8 cellular contexts compared by ENCODE assay signal in the genomic region with DNA sequence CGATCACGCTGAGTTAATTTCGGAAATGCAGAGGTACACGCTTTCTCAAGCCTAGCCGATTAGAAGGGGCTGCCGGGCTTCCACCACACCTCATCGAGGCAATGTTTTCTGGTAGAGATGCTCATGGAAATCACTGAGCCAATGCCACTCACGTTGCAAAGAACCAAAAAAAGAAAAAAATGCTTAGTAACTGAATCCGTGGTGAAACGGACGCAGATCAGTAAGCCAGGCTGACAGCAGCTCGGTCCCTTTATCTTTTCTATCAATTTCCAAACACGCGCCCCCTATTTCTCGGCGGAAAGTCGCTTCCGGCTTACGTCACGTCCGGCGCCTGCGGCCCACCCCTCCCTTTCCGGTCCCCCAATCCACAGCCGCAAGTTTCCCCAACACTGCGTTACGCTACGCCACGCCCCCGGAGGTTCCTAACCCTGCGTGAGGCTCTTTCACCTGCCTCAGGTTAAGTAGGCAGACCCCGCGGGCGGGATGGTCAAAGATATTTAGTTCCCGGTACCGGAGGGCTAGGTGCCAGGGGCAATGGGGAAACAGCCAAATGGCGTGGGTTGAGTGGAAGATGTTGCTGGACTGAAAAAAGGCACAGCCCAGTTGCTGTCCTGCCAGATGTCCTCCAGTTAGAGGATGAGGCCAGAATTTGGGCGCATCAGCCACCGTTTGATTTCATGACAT. TPM values are rescaled to one million over a fixed set of nuclear protein-coding genes. Genes with fewer than 3 reads are reported as not detected.
DNase-seq lines count a peak whose midpoint lies in the region; ATAC-seq and TF ChIP-seq lines count a peak whose summit lies in the region.

A gene with protein sequence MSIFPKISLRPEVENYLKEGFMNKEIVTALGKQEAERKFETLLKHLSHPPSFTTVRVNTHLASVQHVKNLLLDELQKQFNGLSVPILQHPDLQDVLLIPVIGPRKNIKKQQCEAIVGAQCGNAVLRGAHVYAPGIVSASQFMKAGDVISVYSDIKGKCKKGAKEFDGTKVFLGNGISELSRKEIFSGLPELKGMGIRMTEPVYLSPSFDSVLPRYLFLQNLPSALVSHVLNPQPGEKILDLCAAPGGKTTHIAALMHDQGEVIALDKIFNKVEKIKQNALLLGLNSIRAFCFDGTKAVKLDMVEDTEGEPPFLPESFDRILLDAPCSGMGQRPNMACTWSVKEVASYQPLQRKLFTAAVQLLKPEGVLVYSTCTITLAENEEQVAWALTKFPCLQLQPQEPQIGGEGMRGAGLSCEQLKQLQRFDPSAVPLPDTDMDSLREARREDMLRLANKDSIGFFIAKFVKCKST (minus strand): TSS at position 264 of the 684 bp plus-strand sequence. CDS start 384 bp downstream, outside the sequence.

- H3K4me2 ChIP-seq in H9 (ENCODE audit: insufficient read depth, insufficient read length, low read length) (peak within 1 kb of the TSS; percentile 100), MM.1S (ENCODE audit: low read depth, low read length) (peak within 1 kb of the TSS; percentile 77)

- no CpG with 5 or more reads among the region's 39 CpGs for WGBS in H9 (ENCODE audit: extremely low coverage, insufficient read length, low lambda C conversion rate)
- WGBS in gastroesophageal sphincter (ENCODE audit: low coverage in 1 of 2), 2 donors, result 0% methylated on average over 18 to 25 of the region's 39 CpGs
- under 1% methylated on average over 39 of the region's 39 CpGs for WGBS in suprapubic skin

- peaks cover 0 to 2% (median 0%) of the 10 kb centered on the region in 3 experiments; a peak in 1 of 7 replicates for H3K36me3 Mint-ChIP-seq in H9 (ENCODE audit: insufficient read depth in 1 of 3, low read depth in 3 of 3)

- peak within 1 kb of the TSS; percentile 88 for H3K14ac ChIP-seq in H9 (ENCODE audit: insufficient read depth, low read length)

- H3K4me3 ChIP-seq in MM.1S (ENCODE audit: low read length) (peak within 1 kb of the TSS; percentile 82), SJSA1 (peak within 1 kb of the TSS; percentile 62), gastroesophageal sphincter (peak within 1 kb of the TSS; percentile 46 to 71), neutrophil (ENCODE audit: low read depth in 1 of 2, low read length in 1 of 2) (peak within 1 kb of the TSS; percentile 73 to 82), suprapubic skin (peak within 1 kb of the TSS; percentile 68)

- H3K9me3 ChIP-seq in H9 (ENCODE audit: control insufficient read depth, low read depth, low read length) (no peaks in the 10 kb centered on the region), MM.1S (replicated peaks; ENCODE audit: insufficient read depth, low read length) (no peaks in the 10 kb centered on the region), SJSA1 (replicated peaks) (no peaks in the 10 kb centered on the region), gastroesophageal sphincter (no peaks in the 10 kb centered on the region), neutrophil (no peaks in the 10 kb centered on the region), suprapubic skin (no peaks in the 10 kb centered on the region)

- H3K56ac ChIP-seq in H9 (ENCODE audit: insufficient read length, low read depth, low read length), result no peak within 1 kb of the TSS

- H2BK120ac ChIP-seq in H9 (ENCODE audit: low read depth, low read length, poor library complexity, severe bottlenecking), result no peak within 1 kb of the TSS

- TF ChIP-seq CTCF in H9 (conservative IDR thresholded peaks at IDR 0.05), result no peak
- TF ChIP-seq CTCF in MM.1S (IDR thresholded peaks at IDR 0.05; ENCODE audit: low read length), result no peak
- TF ChIP-seq CTCF in gastroesophageal sphincter (IDR thresholded peaks at IDR 0.05), result peak in 2 of 4 experiments; percentile 10 to 42
- TF ChIP-seq CTCF in neutrophil (IDR thresholded peaks at IDR 0.05), result no peak
- TF ChIP-seq CTCF in suprapubic skin (IDR thresholded peaks at IDR 0.05), result no peak

- no peak within 1 kb of the TSS for H3T11ph ChIP-seq in H9 (ENCODE audit: low read length)

- H3K4me1 Mint-ChIP-seq in H9, result peaks cover 16 to 22% of the 10 kb centered on the region in 2 experiments

- no peaks in the 10 kb centered on the region for H3K79me1 ChIP-seq in H9 (ENCODE audit: insufficient read depth, low read depth, low read length, poor library complexity, severe bottlenecking)

- peaks cover 12% of the 10 kb centered on the region; the same call in 1 of the 2 replicates for H3F3A ChIP-seq in MM.1S (ENCODE audit: insufficient read depth, low read length)

- H3K27ac Mint-ChIP-seq in H9, result peak within 1 kb of the TSS; percentile 78 to 96 (median 90)

- H3K27me3 Mint-ChIP-seq in H9 (ENCODE audit: low read depth), result no peaks in the 10 kb centered on the region

- no peak within 1 kb of the TSS for H2AK5ac ChIP-seq in H9 (ENCODE audit: insufficient read length, low read length)

- H2AFZ ChIP-seq in H9 (ENCODE audit: low read length) (peak within 1 kb of the TSS; percentile 99), MM.1S (ENCODE audit: low read length) (peak within 1 kb of the TSS; percentile 81)

- no peak within 1 kb of the TSS for H4K5ac ChIP-seq in H9 (ENCODE audit: insufficient read length, low read depth, low read length)

- H3K9me3 Mint-ChIP-seq in H9, result no peaks in the 10 kb centered on the region

- TF ChIP-seq EP300 in gastroesophageal sphincter (IDR thresholded peaks at IDR 0.05), result no peak
- TF ChIP-seq EP300 in suprapubic skin (IDR thresholded peaks at IDR 0.05), result peak; percentile 34

- peak within 1 kb of the TSS; percentile 94 to 96 for H3K4me3 Mint-ChIP-seq in H9

- peak; percentile 98 for ATAC-seq in gastroesophageal sphincter

- H3K9me2 ChIP-seq in MM.1S (replicated peaks; ENCODE audit: insufficient read depth, low read length), result no peaks in the 10 kb centered on the region

- no peak within 1 kb of the TSS for H2BK20ac ChIP-seq in H9 (ENCODE audit: low read depth, low read length, poor library complexity, severe bottlenecking)

- no peaks in the 10 kb centered on the region for H4K20me1 ChIP-seq in H9 (ENCODE audit: control insufficient read depth, insufficient read depth, insufficient read length)
- H4K20me1 ChIP-seq in MM.1S (ENCODE audit: insufficient read depth, low read length), result no peaks in the 10 kb centered on the region

- H3K27ac ChIP-seq in H9 (ENCODE audit: insufficient read length, low read depth, low read length) (no peak within 1 kb of the TSS), MM.1S (ENCODE audit: low read length) (peak within 1 kb of the TSS; percentile 70), SJSA1 (peak within 1 kb of the TSS; percentile 86), gastroesophageal sphincter (peak within 1 kb of the TSS; percentile 64 to 91 (median 85)), neutrophil (peak within 1 kb of the TSS; percentile 87), suprapubic skin (peak within 1 kb of the TSS; percentile 77)

- H3K36me3 ChIP-seq in MM.1S (replicated peaks; ENCODE audit: insufficient read depth, low read length) (no peaks in the 10 kb centered on the region), SJSA1 (peaks cover 3% of the 10 kb centered on the region; the same call in 1 of the 2 replicates), gastroesophageal sphincter (peaks cover 0 to 15% of the 10 kb centered on the region in 2 donors), neutrophil (no peaks in the 10 kb centered on the region), suprapubic skin (peaks cover 3% of the 10 kb centered on the region)

- peak within 1 kb of the TSS; percentile 25 for H3K18ac ChIP-seq in H9 (ENCODE audit: insufficient read length, low read depth, low read length)

- no peaks in the 10 kb centered on the region for H3K27me3 ChIP-seq in H9 (ENCODE audit: insufficient read depth, low read length)
- no peaks in the 10 kb centered on the region for H3K27me3 ChIP-seq in MM.1S (replicated peaks; ENCODE audit: insufficient read depth, low read length)
- H3K27me3 ChIP-seq in SJSA1 (replicated peaks), result no peaks in the 10 kb centered on the region
- no peaks in the 10 kb centered on the region for H3K27me3 ChIP-seq in gastroesophageal sphincter
- no peaks in the 10 kb centered on the region for H3K27me3 ChIP-seq in neutrophil
- no peaks in the 10 kb centered on the region for H3K27me3 ChIP-seq in suprapubic skin

- H2BK5ac ChIP-seq in H9 (ENCODE audit: insufficient read length, low read length), result no peak within 1 kb of the TSS

- H3K4me1 ChIP-seq in H9 (ENCODE audit: insufficient read depth, low read length) (no peaks in the 10 kb centered on the region), MM.1S (ENCODE audit: low read length) (peaks cover 11% of the 10 kb centered on the region), SJSA1 (replicated peaks) (no peaks in the 10 kb centered on the region), gastroesophageal sphincter (peaks cover 3 to 33% (median 4%) of the 10 kb centered on the region in 3 donors), neutrophil (ENCODE audit: control insufficient read depth in 1 of 2, insufficient read depth in 1 of 2, low read depth in 1 of 2, low read length in 1 of 2) (peaks cover 12 to 14% of the 10 kb centered on the region in 2 experiments), suprapubic skin (peaks cover 26% of the 10 kb centered on the region)

- DNase-seq in GDM1 (lab: John Stamatoyannopoulos, UW), result peak; percentile 77
- peak; percentile 93 for DNase-seq in H9
- DNase-seq in MM.1S, result peak; percentile 92
- DNase-seq in SJSA1 (ENCODE audit: low read depth in 1 of 2, low spot score in 2 of 2), result peak; percentile 87 to 89
- DNase-seq in activated naive CD4-positive, alpha-beta T cell treated with Interleukin-2 at 50 U/mL for 16 hours, result peak; percentile 94
- peak; percentile 96 for DNase-seq in suprapubic skin (ENCODE audit: low spot score in 2 of 2)

- TF ChIP-seq POLR2A in gastroesophageal sphincter (IDR thresholded peaks at IDR 0.05) (peak; percentile 33 to 50), suprapubic skin (IDR thresholded peaks at IDR 0.05) (peak; percentile 45 to 70)

- no peak within 1 kb of the TSS for H2BK15ac ChIP-seq in H9 (ENCODE audit: low read depth, low read length)

- H2BK12ac ChIP-seq in H9 (ENCODE audit: insufficient read length, low read depth, low read length), result no peak within 1 kb of the TSS

- no peak within 1 kb of the TSS for H4K91ac ChIP-seq in H9 (ENCODE audit: insufficient read length, low read depth, low read length)

- H3K79me2 ChIP-seq in H9 (ENCODE audit: insufficient read depth, low read length) (peaks cover 4% of the 10 kb centered on the region; the same call in 1 of the 2 replicates), MM.1S (ENCODE audit: low read length) (peaks cover 19% of the 10 kb centered on the region)

- no peak within 1 kb of the TSS for H3K23ac ChIP-seq in H9 (ENCODE audit: insufficient read length, low read depth, low read length)

- H3K9ac ChIP-seq in H9 (ENCODE audit: extremely low read depth, insufficient read length, low read length) (peak within 1 kb of the TSS; percentile 95), MM.1S (ENCODE audit: low read length) (peak within 1 kb of the TSS; percentile 83)

- peak within 1 kb of the TSS; percentile 64 for H4K8ac ChIP-seq in H9 (replicated peaks; ENCODE audit: insufficient read length, low read depth, low read length)

- H3K23me2 ChIP-seq in H9 (ENCODE audit: insufficient read length, low read depth, low read length, poor library complexity, severe bottlenecking), result peaks cover 3% of the 10 kb centered on the region

- no peak within 1 kb of the TSS for H3K4ac ChIP-seq in H9 (ENCODE audit: low read depth, low read length)

RNA-seq across cellular contexts. Expression of the gene that starts here (rescaled TPM):
- total RNA-seq in H9 (2021) (10.2 and 11.9 TPM in 2 replicates), gastroesophageal sphincter (10 to 100 TPM in 1 of 4 donors, 1 to 10 TPM in 3; 5.9 to 16.7 (median 7.1) TPM), suprapubic skin (10 to 100 TPM in 2 of 4 donors, 1 to 10 TPM in 2; 8.0 to 27.8 (median 11.4) TPM)
- 3.2 and 8.4 TPM in 2 replicates for total RNA-seq in SJSA1 (2014; rRNA removed; shearing (Covaris generic))
